22 cellular contexts compared by ENCODE assay signal in genomic region chr14:29895591-29896043, GRCh38. TPM values are rescaled to one million over a fixed set of nuclear protein-coding genes. Genes with fewer than 3 reads are reported as not detected.
DNase-seq lines count a peak whose midpoint lies in the region; ATAC-seq, FAIRE-seq and TF ChIP-seq lines count a peak whose summit lies in the region.
"Had no signal": no experiment of that assay in that cellular context is flagged by ENCODE, and none has a peak within 500 bp of the region (broad histone marks: within the 10 kb centered on the region; RNA-seq: fewer than 3 reads in every experiment).

No MANE protein-coding gene starts in this region.

- DNase-seq in NCI-H2107 treated with DMSO at 0.1 percent for 48 hours (lab: John Stamatoyannopoulos, UW; ENCODE audit: unreplicated experiment) (peak; percentile 91), NCI-H2107 (lab: John Stamatoyannopoulos, UW) (no peak), NCI-H2029 (lab: John Stamatoyannopoulos, UW) (peak; percentile 33), progenitor cell of endocrine pancreas (ENCODE audit: low spot score, unreplicated experiment) (no peak), H54 (ENCODE audit: insufficient read length, low spot score) (no peak)
- DNase-seq: activated CD4-positive, alpha-beta T cell treated with anti-CD3 and anti-CD28 coated beads for 36 hours; activated naive CD4-positive, alpha-beta T cell treated with anti-CD3 and anti-CD28 coated beads, Interleukin-2, amount 50 U/mL, for 16 hours; CD4-positive, alpha-beta memory T cell; mammary epithelial cell; SIG-M5; stimulated activated naive CD8-positive, alpha-beta T cell treated with anti-CD3 and anti-CD28 coated beads, Interleukin-15, Interleukin-2, amounts not matched to agents 100 U/mL and 50 U/mL, for 24 hours; uterus had no signal

- H3K27me3 ChIP-seq in endocrine pancreas (ENCODE audit: control insufficient read depth, insufficient read depth, low read length): no peaks in the 10 kb centered on the region
- H3K27me3 ChIP-seq: gastroesophageal sphincter, uterus had no signal

- peak overlapping the region; percentile 2 for H3K27ac Mint-ChIP-seq in progenitor cell of endocrine pancreas
- H3K27ac Mint-ChIP-seq: activated CD4-positive, alpha-beta T cell treated with anti-CD3 and anti-CD28 coated beads for 36 hours; CD4-positive, alpha-beta memory T cell; dendritic cell treated with granulocyte-macrophage colony-stimulating factor and Interleukin-4, amounts not matched to agents 40 ng/mL and 50 ng/mL, for 4 days; natural killer cell treated with Interleukin-12 subunit alpha and Interleukin-12 subunit beta and Interleukin-15 and Interleukin-18, amount 100 ng/mL, for 72 hours had no signal

- TF ChIP-seq CTCF in progenitor cell of endocrine pancreas (IDR thresholded peaks at IDR 0.05; ENCODE audit: unreplicated experiment): no peak

- H3K4me3 Mint-ChIP-seq in progenitor cell of endocrine pancreas (ENCODE audit: low read depth): peak overlapping the region; percentile 7
- H3K4me3 Mint-ChIP-seq: activated CD4-positive, alpha-beta T cell treated with anti-CD3 and anti-CD28 coated beads for 36 hours; CD4-positive, alpha-beta memory T cell; dendritic cell treated with granulocyte-macrophage colony-stimulating factor and Interleukin-4, amounts not matched to agents 40 ng/mL and 50 ng/mL, for 4 days; natural killer cell treated with Interleukin-12 subunit alpha and Interleukin-12 subunit beta and Interleukin-15 and Interleukin-18, amount 100 ng/mL, for 72 hours had no signal

- H3K36me3 ChIP-seq in endocrine pancreas (ENCODE audit: control insufficient read depth, insufficient read depth, low read length): no peaks in the 10 kb centered on the region
- H3K36me3 ChIP-seq: gastroesophageal sphincter, uterus had no signal

- H3K4me1 Mint-ChIP-seq in progenitor cell of endocrine pancreas (ENCODE audit: low read depth): peaks cover 33% of the 10 kb centered on the region
- H3K4me1 Mint-ChIP-seq: activated CD4-positive, alpha-beta T cell treated with anti-CD3 and anti-CD28 coated beads for 36 hours; CD4-positive, alpha-beta memory T cell had no signal

- H3K27me3 Mint-ChIP-seq in progenitor cell of endocrine pancreas: peaks cover 12% of the 10 kb centered on the region
- H3K27me3 Mint-ChIP-seq: activated CD4-positive, alpha-beta T cell treated with anti-CD3 and anti-CD28 coated beads for 36 hours; CD4-positive, alpha-beta memory T cell; dendritic cell treated with granulocyte-macrophage colony-stimulating factor and Interleukin-4, amounts not matched to agents 40 ng/mL and 50 ng/mL, for 4 days; natural killer cell treated with Interleukin-12 subunit alpha and Interleukin-12 subunit beta and Interleukin-15 and Interleukin-18, amount 100 ng/mL, for 72 hours had no signal

- FAIRE-seq in H54 (lab: Jason Lieb, UNC): no peak
- FAIRE-seq: G401.6, GM12891 had no signal

- TF ChIP-seq POLR2A in H54 (IDR thresholded peaks at IDR 0.05; ENCODE audit: low read depth, low read length): no peak

- ATAC-seq in GM21723 (IDR thresholded peaks at IDR 0.05; ENCODE audit: unreplicated experiment): no peak
- no peak for ATAC-seq in GM18520 (IDR thresholded peaks at IDR 0.05; ENCODE audit: unreplicated experiment)
- ATAC-seq: activated CD4-positive, alpha-beta T cell treated with anti-CD3 and anti-CD28 coated beads for 36 hours; gastroesophageal sphincter; HCT116; natural killer cell treated with Interleukin-12 subunit alpha and Interleukin-12 subunit beta and Interleukin-15 and Interleukin-18, amount 100 ng/mL, for 72 hours; stimulated activated naive CD8-positive, alpha-beta T cell treated with anti-CD3 and anti-CD28 coated beads, Interleukin-15, Interleukin-2, amounts not matched to agents 100 U/mL and 50 U/mL, for 24 hours had no signal

- H3K9me3 Mint-ChIP-seq in progenitor cell of endocrine pancreas (ENCODE audit: low read depth): no peaks in the 10 kb centered on the region
- H3K9me3 Mint-ChIP-seq: dendritic cell treated with granulocyte-macrophage colony-stimulating factor and Interleukin-4, amounts not matched to agents 40 ng/mL and 50 ng/mL, for 4 days had no signal

- no peak overlapping the region for H3K9ac ChIP-seq in endocrine pancreas (ENCODE audit: control insufficient read depth, insufficient read depth, low read length)

- no peaks in the 10 kb centered on the region for H3K9me3 ChIP-seq in endocrine pancreas (ENCODE audit: control insufficient read depth, low read length)
- H3K9me3 ChIP-seq: gastroesophageal sphincter, uterus had no signal

- H3K4me3 ChIP-seq in endocrine pancreas (ENCODE audit: control insufficient read depth, insufficient read depth, low read length): peak overlapping the region; percentile 72
- H3K4me3 ChIP-seq: gastroesophageal sphincter, uterus had no signal

- H3K4me1 ChIP-seq in endocrine pancreas (ENCODE audit: control insufficient read depth, insufficient read depth, low read length): peaks cover 10% of the 10 kb centered on the region
- H3K4me1 ChIP-seq: gastroesophageal sphincter, uterus had no signal

- H3K36me3 Mint-ChIP-seq in progenitor cell of endocrine pancreas (ENCODE audit: insufficient read depth): no peaks in the 10 kb centered on the region
- H3K36me3 Mint-ChIP-seq: CD4-positive, alpha-beta memory T cell had no signal

RNA-seq across cellular contexts. Expression of gene PRKD1, which starts 32.0 kb away (rescaled TPM):
- 23.6 and 29.9 TPM in 2 replicates for total RNA-seq in progenitor cell of endocrine pancreas
- total RNA-seq: activated CD4-positive, alpha-beta T cell treated with anti-CD3 and anti-CD28 coated beads for 36 hours; CD4-positive, alpha-beta memory T cell; T-helper 2 cell treated with Interferon-gamma antibody and Interleukin-4, amounts not matched to agents 100 ng/mL and 5 ng/mL, for 36 hours had no signal

Comparison
In these comparisons a context has a peak if more than half of its experiments do, and no peak if none do; other contexts are left out.
1. DNase-seq: peak in NCI-H2107 treated with DMSO at 0.1 percent for 48 hours (single experiment) and NCI-H2029 (single experiment); none in NCI-H2107 (single experiment), progenitor cell of endocrine pancreas (single experiment) and H54 (single experiment).